In the genomic region with DNA sequence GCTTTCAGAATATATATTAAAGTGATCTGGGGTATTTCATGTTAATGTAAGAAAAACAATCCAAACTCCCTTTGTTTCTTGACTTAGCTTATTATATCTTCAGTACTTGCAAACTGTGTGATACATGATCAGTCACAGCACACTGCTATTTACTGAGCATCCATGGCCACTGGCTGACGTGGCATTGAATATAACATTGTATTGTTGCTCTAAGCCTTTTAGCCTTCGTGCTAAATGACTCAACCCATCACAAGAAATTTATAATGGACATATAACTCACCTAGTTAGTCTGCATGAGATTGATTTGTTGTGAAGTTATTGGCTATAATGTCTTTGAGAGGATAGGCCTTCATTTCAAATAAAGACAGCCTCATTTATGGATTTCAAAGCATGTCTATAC, we compare ENCODE assay signal across 16 cellular contexts.
"Had no signal": no experiment of that assay in that cellular context is flagged by ENCODE, and none has a peak within 500 bp of the region (broad histone marks: within the 10 kb centered on the region; RNA-seq: fewer than 3 reads in every experiment).

No MANE protein-coding gene starts in this region.

- H3K36me3 ChIP-seq: left lung, upper lobe of left lung had no signal

- H3K27me3 ChIP-seq: left lung, upper lobe of left lung had no signal

- H3K27ac Mint-ChIP-seq: activated CD4-positive, alpha-beta memory T cell treated with anti-CD3 and anti-CD28 coated beads, Interleukin-2, amount 10 ng/mL, durations not matched to agents 7 days and 5 days; activated CD4-positive, alpha-beta T cell treated with anti-CD3 and anti-CD28 coated beads for 36 hours; natural killer cell treated with Interleukin-12 subunit alpha and Interleukin-12 subunit beta and Interleukin-15 and Interleukin-18, amount 100 ng/mL, for 72 hours; T-cell had no signal

- H3K27ac ChIP-seq: left lung, upper lobe of left lung, VCaP had no signal

- H3K4me3 ChIP-seq: left lung, upper lobe of left lung had no signal

- H3K36me3 Mint-ChIP-seq: natural killer cell treated with Interleukin-12 subunit alpha and Interleukin-12 subunit beta and Interleukin-15 and Interleukin-18, amount 100 ng/mL, for 72 hours; T-cell had no signal

- H3K9me3 ChIP-seq: left lung, upper lobe of left lung had no signal

- H3K4me1 ChIP-seq: left lung, upper lobe of left lung had no signal

- H3K4me1 Mint-ChIP-seq: activated CD4-positive, alpha-beta memory T cell treated with anti-CD3 and anti-CD28 coated beads, Interleukin-2, amount 10 ng/mL, durations not matched to agents 7 days and 5 days; activated CD4-positive, alpha-beta T cell treated with anti-CD3 and anti-CD28 coated beads for 36 hours; central memory CD8-positive, alpha-beta T cell; T-cell had no signal

- DNase-seq: activated CD4-positive, alpha-beta memory T cell treated with anti-CD3 and anti-CD28 coated beads, Interleukin-2, amount 10 ng/mL, durations not matched to agents 7 days and 5 days; activated CD4-positive, alpha-beta T cell treated with anti-CD3 and anti-CD28 coated beads for 36 hours; effector memory CD4-positive, alpha-beta T cell; foreskin melanocyte; head of caudate nucleus; islet precursor cell; left lung; mesenchymal stem cell; stimulated activated CD4-positive, alpha-beta T cell treated with anti-CD3 and anti-CD28 coated beads, Interleukin-12 subunit alpha, Interleukin-12 subunit beta, amount 100 ng/mL, for 4 hours; stimulated activated naive CD4-positive, alpha-beta T cell treated with Interleukin-2 at 50 U/mL for 16 hours; T-cell; T1000; upper lobe of left lung had no signal

- H3K9me3 Mint-ChIP-seq: central memory CD8-positive, alpha-beta T cell had no signal

- H3K4me3 Mint-ChIP-seq: activated CD4-positive, alpha-beta memory T cell treated with anti-CD3 and anti-CD28 coated beads, Interleukin-2, amount 10 ng/mL, durations not matched to agents 7 days and 5 days; activated CD4-positive, alpha-beta T cell treated with anti-CD3 and anti-CD28 coated beads for 36 hours; central memory CD8-positive, alpha-beta T cell; natural killer cell treated with Interleukin-12 subunit alpha and Interleukin-12 subunit beta and Interleukin-15 and Interleukin-18, amount 100 ng/mL, for 72 hours; T-cell had no signal

- ATAC-seq: activated CD4-positive, alpha-beta T cell treated with anti-CD3 and anti-CD28 coated beads for 36 hours; left lung; natural killer cell treated with Interleukin-12 subunit alpha and Interleukin-12 subunit beta and Interleukin-15 and Interleukin-18, amount 100 ng/mL, for 72 hours; T-cell had no signal

- H3K27me3 Mint-ChIP-seq: activated CD4-positive, alpha-beta memory T cell treated with anti-CD3 and anti-CD28 coated beads, Interleukin-2, amount 10 ng/mL, durations not matched to agents 7 days and 5 days; activated CD4-positive, alpha-beta T cell treated with anti-CD3 and anti-CD28 coated beads for 36 hours; central memory CD8-positive, alpha-beta T cell; natural killer cell treated with Interleukin-12 subunit alpha and Interleukin-12 subunit beta and Interleukin-15 and Interleukin-18, amount 100 ng/mL, for 72 hours; T-cell had no signal
